Comparison of ENCODE assay signal across 13 cellular contexts in the genomic region with DNA sequence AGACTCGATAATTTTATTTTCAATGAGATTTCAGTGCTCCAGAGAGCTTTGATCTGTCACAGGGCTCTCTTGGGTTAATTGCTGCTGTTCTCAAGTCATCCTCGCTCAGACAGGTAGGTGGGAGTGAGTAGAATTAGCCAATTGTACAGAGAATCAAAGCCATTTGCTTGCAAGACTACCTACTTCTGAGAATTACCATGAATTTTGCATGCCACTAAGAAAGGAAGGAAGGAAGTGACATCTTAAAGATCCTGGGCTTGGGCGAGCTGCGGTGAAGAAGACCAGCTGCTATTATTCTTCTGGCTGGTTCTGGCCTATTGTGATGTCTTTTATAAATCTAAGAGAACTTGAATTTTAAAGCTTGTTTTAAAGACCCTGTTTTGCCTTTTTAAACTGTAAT.
DNase-seq lines count a peak whose midpoint lies in the region; FAIRE-seq and TF ChIP-seq lines count a peak whose summit lies in the region.
"Had no signal": no experiment of that assay in that cellular context is flagged by ENCODE, and none has a peak within 500 bp of the region (broad histone marks: within the 10 kb centered on the region; RNA-seq: fewer than 3 reads in every experiment).

No MANE protein-coding gene starts in this region.

- in situ Hi-C loops in HAP-1 (cut with MboI; ENCODE audit: low sequenced_read_pairs), result no loop called here

- H4K12ac ChIP-seq in trophoblast cell (ENCODE audit: low read depth, low read length), result no peak overlapping the region

- no peak overlapping the region for H4K8ac ChIP-seq in trophoblast cell (ENCODE audit: low read depth, low read length)

- intact Hi-C loops in endothelial cell of umbilical vein (cut with micrococcal nuclease) (no loop called here), vagina (cut with DNase I) (no loop called here)

- peak; percentile 31 to 39 for DNase-seq in stimulated activated CD8-positive, alpha-beta memory T cell treated with anti-CD3 and anti-CD28 coated beads, Interleukin-7, amount 100 ng/mL, for 4 hours (ENCODE audit: low read depth in 2 of 2)
- DNase-seq in stimulated activated CD8-positive, alpha-beta memory T cell treated with anti-CD3 and anti-CD28 coated beads, Interleukin-4, amount 100 ng/mL, for 48 hours, result no peak
- peak; percentile 41 to 50 for DNase-seq in activated CD4-positive, alpha-beta T cell treated with anti-CD3 and anti-CD28 coated beads for 4 hours
- DNase-seq in endothelial cell of umbilical vein (ENCODE audit: low read depth, low spot score), result no peak
- no peak for DNase-seq in vagina (ENCODE audit: extremely low spot score in 2 of 2)
- DNase-seq in hepatic stellate cell (ENCODE audit: low spot score), result no peak
- no peak for DNase-seq in trophoblast cell
- no peak for DNase-seq in HAP-1 (ENCODE audit: low spot score in 2 of 2)
- DNase-seq: effector CD8-positive, alpha-beta T cell; heart right ventricle; midbrain; right cardiac atrium had no signal

- H3K14ac ChIP-seq in trophoblast cell (ENCODE audit: low read length), result no peak overlapping the region

- WGBS in trophoblast cell (ENCODE audit: extremely low coverage, insufficient coverage, insufficient read length), result no CpG with 5 or more reads among the region's 4 CpGs

- H3K18ac ChIP-seq in trophoblast cell (ENCODE audit: low read length), result no peak overlapping the region

- no peaks in the 10 kb centered on the region for H3K79me1 ChIP-seq in trophoblast cell (ENCODE audit: low read length)

- H4K91ac ChIP-seq in trophoblast cell (ENCODE audit: low read depth, low read length), result no peak overlapping the region

- BruUV-seq in endothelial cell of umbilical vein (replicated peaks; lab: Mats Ljungman, UMichigan), result no TSS peak

- dilution Hi-C loops in endothelial cell of umbilical vein (cut with MboI; ENCODE audit: extremely low pct_ligation_motif_present, low sequenced_read_pairs), result no loop called here

- CTCF ChIA-PET in endothelial cell of umbilical vein (lab: Charles Lee), result interaction anchor here (0.7 to 1.1 kb wide), 3 partner anchors 11 to 44 kb away, joined by 3 read pairs; no protein-coding TSS in a partner anchor

- H4K20me1 ChIP-seq in endothelial cell of umbilical vein (replicated peaks; ENCODE audit: control insufficient read depth, extremely low read depth, insufficient read depth, low read length), result no peaks in the 10 kb centered on the region

- H3K27me3 ChIP-seq in endothelial cell of umbilical vein (ENCODE audit: control insufficient read depth in 2 of 2, insufficient read depth in 2 of 2, low read length in 2 of 2) (no peaks in the 10 kb centered on the region), vagina (no peaks in the 10 kb centered on the region), trophoblast cell (ENCODE audit: insufficient read depth, low read length) (no peaks in the 10 kb centered on the region), HAP-1 (ENCODE audit: low read depth) (no peaks in the 10 kb centered on the region)
- H3K27me3 ChIP-seq: heart right ventricle had no signal

- TF ChIP-seq CTCF in endothelial cell of umbilical vein (IDR thresholded peaks at IDR 0.05; ENCODE audit: extremely low read depth in 1 of 2, insufficient read depth in 1 of 2, low read depth in 1 of 2, low read length in 2 of 2), result no peak
- no peak for TF ChIP-seq CTCF in vagina (IDR thresholded peaks at IDR 0.05)

- H2BK12ac ChIP-seq in trophoblast cell (ENCODE audit: low read length), result no peak overlapping the region

- no peaks in the 10 kb centered on the region for H3K79me2 ChIP-seq in endothelial cell of umbilical vein (ENCODE audit: control insufficient read depth, insufficient read depth, low read length)
- H3K79me2 ChIP-seq in trophoblast cell (ENCODE audit: control insufficient read depth, insufficient read depth, low read length, poor library complexity), result no peaks in the 10 kb centered on the region

- no peak overlapping the region for H2BK120ac ChIP-seq in trophoblast cell (ENCODE audit: insufficient read depth, low read length, poor library complexity)

- H3K36me3 ChIP-seq in endothelial cell of umbilical vein (ENCODE audit: control insufficient read depth in 2 of 2, extremely low read depth in 1 of 2, insufficient read depth in 2 of 2, low read length in 2 of 2) (no peaks in the 10 kb centered on the region), vagina (no peaks in the 10 kb centered on the region), trophoblast cell (ENCODE audit: control insufficient read depth in 1 of 2, insufficient read depth in 2 of 2, low read length in 2 of 2) (no peaks in the 10 kb centered on the region), HAP-1 (replicated peaks) (no peaks in the 10 kb centered on the region)
- H3K36me3 ChIP-seq: heart right ventricle had no signal

- H2AFZ ChIP-seq in endothelial cell of umbilical vein (ENCODE audit: low read depth, low read length) (no peak overlapping the region), trophoblast cell (ENCODE audit: insufficient read depth, low read length, poor library complexity) (no peak overlapping the region)

- POLR2A ChIA-PET in endothelial cell of umbilical vein (lab: Charles Lee), result no interaction called here

- H3K27ac ChIP-seq in endothelial cell of umbilical vein (ENCODE audit: insufficient read depth, low read depth, low read length) (no peak overlapping the region), vagina (peak overlapping the region; percentile 36), trophoblast cell (ENCODE audit: low read depth, low read length) (no peak overlapping the region)

- H3K4me1 ChIP-seq in endothelial cell of umbilical vein (ENCODE audit: control insufficient read depth, extremely low read depth, insufficient read depth, low read length), result peaks cover 7% of the 10 kb centered on the region
- no peaks in the 10 kb centered on the region for H3K4me1 ChIP-seq in vagina
- peaks cover 0 to 2% of the 10 kb centered on the region in 2 experiments for H3K4me1 ChIP-seq in trophoblast cell (ENCODE audit: control insufficient read depth in 1 of 2, insufficient read depth in 2 of 2, low read length in 2 of 2)
- peaks cover 8% of the 10 kb centered on the region for H3K4me1 ChIP-seq in HAP-1

- FAIRE-seq in endothelial cell of umbilical vein (lab: Jason Lieb, UNC), result no peak
- FAIRE-seq: H54 had no signal

- H3K4ac ChIP-seq in trophoblast cell (ENCODE audit: low read depth, low read length), result no peak overlapping the region

- H3K4me2 ChIP-seq in endothelial cell of umbilical vein (ENCODE audit: insufficient read depth, low read length) (peak overlapping the region; percentile 13), trophoblast cell (ENCODE audit: low read length) (no peak overlapping the region)

- H3K9me3 ChIP-seq in endothelial cell of umbilical vein (replicated peaks; ENCODE audit: control insufficient read depth, insufficient read depth, low read length), result no peaks in the 10 kb centered on the region
- H3K9me3 ChIP-seq in vagina, result no peaks in the 10 kb centered on the region
- no peaks in the 10 kb centered on the region for H3K9me3 ChIP-seq in trophoblast cell (ENCODE audit: insufficient read depth, low read depth, low read length)
- no peaks in the 10 kb centered on the region for H3K9me3 ChIP-seq in HAP-1
- H3K9me3 ChIP-seq: heart right ventricle had no signal

- H3K9ac ChIP-seq in endothelial cell of umbilical vein (replicated peaks; ENCODE audit: extremely low read depth, insufficient read depth, low read length), result no peak overlapping the region
- H3K9ac ChIP-seq in trophoblast cell (ENCODE audit: low read length), result no peak overlapping the region

- H3K4me3 ChIP-seq in endothelial cell of umbilical vein (replicated peaks in 1 of 3; ENCODE audit: insufficient read depth in 1 of 3, low read depth in 1 of 3, low read length in 3 of 3), result no peak overlapping the region
- H3K4me3 ChIP-seq in vagina, result no peak overlapping the region
- no peak overlapping the region for H3K4me3 ChIP-seq in trophoblast cell (ENCODE audit: low read depth, low read length)
- no peak overlapping the region for H3K4me3 ChIP-seq in HAP-1
- H3K4me3 ChIP-seq: heart right ventricle had no signal

- no peak overlapping the region for H3K23ac ChIP-seq in trophoblast cell (ENCODE audit: low read length)

- no peaks in the 10 kb centered on the region for H3K9me1 ChIP-seq in endothelial cell of umbilical vein (replicated peaks; ENCODE audit: control insufficient read depth, extremely low read depth, insufficient read depth, low read length)

- H2BK5ac ChIP-seq in trophoblast cell (ENCODE audit: low read depth, low read length, poor library complexity), result no peak overlapping the region

- TF ChIP-seq POLR2A in endothelial cell of umbilical vein (IDR thresholded peaks at IDR 0.05; ENCODE audit: low read depth, low read length) (no peak), vagina (IDR thresholded peaks at IDR 0.05) (no peak)

- H2AK5ac ChIP-seq in trophoblast cell (ENCODE audit: low read length), result no peak overlapping the region

TF ChIP-seq in endothelial cell of umbilical vein, 7 proteins besides CTCF, POLR2A, EP300 and RAD21:
- TF ChIP-seq EZH2 (IDR thresholded peaks at IDR 0.05; ENCODE audit: borderline replicate concordance, low read depth, low read length, severe bottlenecking) (no peak), FOS (IDR thresholded peaks at IDR 0.05; ENCODE audit: borderline replicate concordance, insufficient read depth, low read length) (no peak)

Comparison
In these comparisons a context has a peak if more than half of its experiments do, and no peak if none do; other contexts are left out.
1. DNase-seq: peak in stimulated activated CD8-positive, alpha-beta memory T cell treated with anti-CD3 and anti-CD28 coated beads, Interleukin-7, amount 100 ng/mL, for 4 hours (2 of 2) and activated CD4-positive, alpha-beta T cell treated with anti-CD3 and anti-CD28 coated beads for 4 hours (2 of 2); none in stimulated activated CD8-positive, alpha-beta memory T cell treated with anti-CD3 and anti-CD28 coated beads, Interleukin-4, amount 100 ng/mL, for 48 hours (single experiment), endothelial cell of umbilical vein (single experiment), vagina (0 of 2), hepatic stellate cell (single experiment), trophoblast cell (0 of 2) and HAP-1 (0 of 2).